23 cellular contexts compared by ENCODE assay signal in genomic region chr5:33888582-33888981, GRCh38. TPM values are rescaled to one million over a fixed set of nuclear protein-coding genes. Genes with fewer than 3 reads are reported as not detected.
A peak's percentile ranks its signal among the peaks of the same experiment; 100 is the strongest.
DNase-seq lines count a peak whose midpoint lies in the region; TF ChIP-seq lines count a peak whose summit lies in the region.
"Had no signal": no experiment of that assay in that cellular context is flagged by ENCODE, and none has a peak within 500 bp of the region (broad histone marks: within the 10 kb centered on the region; RNA-seq: fewer than 3 reads in every experiment).

No MANE protein-coding gene starts in this region.

- H3K36me3 Mint-ChIP-seq in activated naive CD4-positive, alpha-beta T cell treated with anti-CD3 and anti-CD28 coated beads for 36 hours (ENCODE audit: low read depth) = no peaks in the 10 kb centered on the region
- H3K36me3 Mint-ChIP-seq: mesothelial cell of epicardium; natural killer cell treated with Interleukin-12 subunit alpha and Interleukin-12 subunit beta and Interleukin-15 and Interleukin-18, amount 100 ng/mL, for 72 hours; stimulated activated naive B cell treated with anti-CD40 and anti-IgM and Interleukin-4, amounts not matched to agents 10 μg/mL and 1 μg/mL and 100 μg/mL, for 72 hours had no signal

- H4K20me1 ChIP-seq in PC-9 (ENCODE audit: insufficient read depth) (peaks cover 4% of the 10 kb centered on the region; the same call in 1 of the 2 replicates), fibroblast of lung (ENCODE audit: control insufficient read depth, extremely low read depth, insufficient read depth, low read length) (no peaks in the 10 kb centered on the region), osteoblast (ENCODE audit: insufficient read depth, low read length) (peaks cover 47% of the 10 kb centered on the region)

- DNase-seq in EL (peak; percentile 32), PC-9 (no peak), fibroblast of lung (ENCODE audit: low read depth in 2 of 2) (peak; percentile 60 to 83), osteoblast (ENCODE audit: insufficient read length, low spot score, missing footprints) (no peak), colonic mucosa (no peak), GM10266 (ENCODE audit: extremely low spot score) (no peak), LoVo (ENCODE audit: low spot score) (no peak)
- no peak for DNase-seq in activated naive CD4-positive, alpha-beta T cell treated with anti-CD3 and anti-CD28 coated beads for 36 hours
- DNase-seq: activated naive CD4-positive, alpha-beta T cell treated with anti-CD3 and anti-CD28 coated beads, Interleukin-2, amount 50 U/mL, for 16 hours; activated T-cell treated with anti-CD3 and anti-CD28 coated beads, Interleukin-2, amount 50 U/mL, for 48 hours; DMS79; H9; NCI-H1417; NCI-H524 treated with DMSO at 0.1 percent for 48 hours; stimulated activated CD4-positive, alpha-beta T cell treated with anti-CD3 and anti-CD28 coated beads, Interleukin-2, amount 100 ng/mL, for 24 hours; stimulated activated naive B cell treated with anti-CD40 and anti-IgM and Interleukin-4, amounts not matched to agents 10 μg/mL and 1 μg/mL and 100 μg/mL, for 72 hours; thyroid gland had no signal

- H3K4me3 Mint-ChIP-seq in activated naive CD4-positive, alpha-beta T cell treated with anti-CD3 and anti-CD28 coated beads for 36 hours = no peak overlapping the region
- H3K4me3 Mint-ChIP-seq: H9; mesothelial cell of epicardium; natural killer cell treated with Interleukin-12 subunit alpha and Interleukin-12 subunit beta and Interleukin-15 and Interleukin-18, amount 100 ng/mL, for 72 hours; stimulated activated naive B cell treated with anti-CD40 and anti-IgM and Interleukin-4, amounts not matched to agents 10 μg/mL and 1 μg/mL and 100 μg/mL, for 72 hours had no signal

- H3K27me3 Mint-ChIP-seq in activated naive CD4-positive, alpha-beta T cell treated with anti-CD3 and anti-CD28 coated beads for 36 hours (ENCODE audit: low read depth) = peaks cover 29% of the 10 kb centered on the region

- H3K4me1 ChIP-seq in PC-9 (replicated peaks; ENCODE audit: insufficient read depth) (peaks cover 58% of the 10 kb centered on the region), fibroblast of lung (ENCODE audit: control insufficient read depth, extremely low read depth, insufficient read depth, low read length) (peaks cover 11% of the 10 kb centered on the region), osteoblast (ENCODE audit: insufficient read depth, low read length) (peaks cover 38% of the 10 kb centered on the region), colonic mucosa (no peaks in the 10 kb centered on the region)
- H3K4me1 ChIP-seq: parathyroid adenoma had no signal

- H3K9me3 Mint-ChIP-seq in activated naive CD4-positive, alpha-beta T cell treated with anti-CD3 and anti-CD28 coated beads for 36 hours = no peaks in the 10 kb centered on the region
- H3K9me3 Mint-ChIP-seq: H9; mesothelial cell of epicardium; natural killer cell treated with Interleukin-12 subunit alpha and Interleukin-12 subunit beta and Interleukin-15 and Interleukin-18, amount 100 ng/mL, for 72 hours had no signal

- no peaks in the 10 kb centered on the region for H3K9me2 ChIP-seq in PC-9 (ENCODE audit: insufficient read depth)

- intact Hi-C loops in PC-9 (cut with micrococcal nuclease; ENCODE audit: unreplicated experiment) (no loop called here), colonic mucosa (cut with DNase I) (no loop called here)
- intact Hi-C loops in activated naive CD4-positive, alpha-beta T cell treated with anti-CD3 and anti-CD28 coated beads for 36 hours (cut with micrococcal nuclease) = no loop called here

- CTCF ChIA-PET in PC-9 (lab: Charles Lee) = no interaction called here
- CTCF ChIA-PET in activated naive CD4-positive, alpha-beta T cell treated with anti-CD3 and anti-CD28 coated beads for 36 hours (lab: Charles Lee) = no interaction called here

- H3K36me3 ChIP-seq in PC-9 (ENCODE audit: low read depth) = peaks cover 14% of the 10 kb centered on the region; the same call in 1 of the 2 replicates
- H3K36me3 ChIP-seq in fibroblast of lung (ENCODE audit: control insufficient read depth, insufficient read depth, low read length) = no peaks in the 10 kb centered on the region
- H3K36me3 ChIP-seq in osteoblast (ENCODE audit: insufficient read depth, low read length) = peaks cover 6% of the 10 kb centered on the region
- no peaks in the 10 kb centered on the region for H3K36me3 ChIP-seq in colonic mucosa
- H3K36me3 ChIP-seq: thyroid gland had no signal

- POLR2A ChIA-PET in PC-9 (lab: Charles Lee; ENCODE audit: unreplicated experiment) = no interaction called here

- peaks cover 3% of the 10 kb centered on the region for H3K4me1 Mint-ChIP-seq in activated naive CD4-positive, alpha-beta T cell treated with anti-CD3 and anti-CD28 coated beads for 36 hours (ENCODE audit: low read depth)

- no peak overlapping the region for H3K9ac ChIP-seq in fibroblast of lung (ENCODE audit: insufficient read depth, low read length)
- no peak overlapping the region for H3K9ac ChIP-seq in colonic mucosa (ENCODE audit: low read depth in 2 of 2, low read length in 2 of 2)
- H3K9ac ChIP-seq: parathyroid adenoma had no signal

- no peaks in the 10 kb centered on the region for H3K9me3 ChIP-seq in PC-9 (ENCODE audit: insufficient read depth, low read depth)
- H3K9me3 ChIP-seq in fibroblast of lung (ENCODE audit: control insufficient read depth, insufficient read depth, low read depth, low read length) = no peaks in the 10 kb centered on the region
- no peaks in the 10 kb centered on the region for H3K9me3 ChIP-seq in osteoblast (ENCODE audit: low read depth, low read length)
- H3K9me3 ChIP-seq in colonic mucosa = no peaks in the 10 kb centered on the region
- H3K9me3 ChIP-seq: thyroid gland had no signal

- H3K27ac Mint-ChIP-seq in activated naive CD4-positive, alpha-beta T cell treated with anti-CD3 and anti-CD28 coated beads for 36 hours = no peak overlapping the region
- H3K27ac Mint-ChIP-seq: H9; mesothelial cell of epicardium; natural killer cell treated with Interleukin-12 subunit alpha and Interleukin-12 subunit beta and Interleukin-15 and Interleukin-18, amount 100 ng/mL, for 72 hours; stimulated activated naive B cell treated with anti-CD40 and anti-IgM and Interleukin-4, amounts not matched to agents 10 μg/mL and 1 μg/mL and 100 μg/mL, for 72 hours had no signal

- peak overlapping the region; percentile 92 for H3K4me2 ChIP-seq in PC-9
- peak overlapping the region; percentile 82 for H3K4me2 ChIP-seq in fibroblast of lung (ENCODE audit: extremely low read depth, insufficient read depth, low read length)
- peak overlapping the region; percentile 95 for H3K4me2 ChIP-seq in osteoblast (ENCODE audit: insufficient read depth, low read length)

- peaks cover 26% of the 10 kb centered on the region for H3F3A ChIP-seq in PC-9 (ENCODE audit: insufficient read depth, low read depth)

- H2AFZ ChIP-seq in PC-9 = no peak overlapping the region
- H2AFZ ChIP-seq in fibroblast of lung (ENCODE audit: low read length) = no peak overlapping the region
- no peak overlapping the region for H2AFZ ChIP-seq in osteoblast (ENCODE audit: low read length)
- H2AFZ ChIP-seq: parathyroid adenoma had no signal

- no TSS peak for BruUV-seq in PC-9 (replicated peaks; lab: Mats Ljungman, UMichigan)

- peak overlapping the region; percentile 67; the same call in 1 of the 2 replicates for H3K4me3 ChIP-seq in PC-9
- peak overlapping the region; percentile 4 to 67 (median 39) for H3K4me3 ChIP-seq in fibroblast of lung (replicated peaks in 1 of 4; ENCODE audit: control extremely low read depth in 1 of 4, insufficient read depth in 1 of 4, low read depth in 3 of 4, low read length in 4 of 4)
- peak overlapping the region; percentile 5 for H3K4me3 ChIP-seq in osteoblast (ENCODE audit: insufficient read depth, low read length)
- H3K4me3 ChIP-seq in colonic mucosa = no peak overlapping the region
- H3K4me3 ChIP-seq: thyroid gland had no signal

- H3K27me3 ChIP-seq in PC-9 (ENCODE audit: insufficient read depth, low read depth) = no peaks in the 10 kb centered on the region
- H3K27me3 ChIP-seq in fibroblast of lung (ENCODE audit: control insufficient read depth, insufficient read depth, low read length) = no peaks in the 10 kb centered on the region
- no peaks in the 10 kb centered on the region for H3K27me3 ChIP-seq in osteoblast (ENCODE audit: insufficient read depth, low read length)
- no peaks in the 10 kb centered on the region for H3K27me3 ChIP-seq in colonic mucosa
- H3K27me3 ChIP-seq: thyroid gland had no signal

- TF ChIP-seq CTCF in PC-9 (conservative IDR thresholded peaks at IDR 0.05) (no peak), fibroblast of lung (conservative IDR thresholded peaks at IDR 0.05 in 1 of 2, IDR thresholded peaks at IDR 0.05 in 1 of 2; ENCODE audit: low read depth in 1 of 2, low read length in 2 of 2) (no peak), osteoblast (IDR thresholded peaks at IDR 0.05; ENCODE audit: extremely low read depth, low read depth, low read length) (no peak), colonic mucosa (IDR thresholded peaks at IDR 0.05) (no peak), GM10266 (IDR thresholded peaks at IDR 0.05; ENCODE audit: control insufficient read depth, insufficient read depth, low read depth, missing control alignments) (no peak)

- H3K79me2 ChIP-seq in PC-9 (ENCODE audit: low read depth) (peaks cover 80% of the 10 kb centered on the region), fibroblast of lung (ENCODE audit: control insufficient read depth, insufficient read depth, low read length) (peaks cover 42% of the 10 kb centered on the region), osteoblast (ENCODE audit: insufficient read depth, low read length) (peaks cover 75% of the 10 kb centered on the region)
- H3K79me2 ChIP-seq: parathyroid adenoma had no signal

- H3K27ac ChIP-seq in PC-9 (no peak overlapping the region), fibroblast of lung (ENCODE audit: insufficient read depth, low read length) (no peak overlapping the region), osteoblast (ENCODE audit: low read depth, low read length) (peak overlapping the region; percentile 5), colonic mucosa (no peak overlapping the region)
- H3K27ac ChIP-seq: parathyroid adenoma, RWPE1, thyroid gland had no signal

RNA-seq across cellular contexts. Expression of gene ADAMTS12, which starts 3.2 kb away (rescaled TPM):
- total RNA-seq in PC-9 (2021) = 71.1 and 103 TPM in 2 replicates
- 6.4 and 10.7 TPM in 2 replicates for total RNA-seq in fibroblast of lung
- polyA plus RNA-seq in fibroblast of lung = 35.9 and 44.8 TPM in 2 replicates
- 22.0 and 30.9 TPM in 2 replicates for polyA plus RNA-seq in fibroblast of lung (2012)
- 68.3 and 81.3 TPM in 2 replicates for polyA minus RNA-seq in fibroblast of lung (ENCODE audit: low replicate concordance)
- 6.9 and 8.3 TPM in 2 replicates for total RNA-seq in osteoblast
- total RNA-seq in colonic mucosa = 1 to 10 TPM in 1 of 2 donors, under 1 TPM in 1; 0.42 to 1.1 TPM
- total RNA-seq in activated naive CD4-positive, alpha-beta T cell treated with anti-CD3 and anti-CD28 coated beads for 36 hours = not detected
- total RNA-seq: MCF 10A; natural killer cell treated with Interleukin-12 subunit alpha and Interleukin-12 subunit beta and Interleukin-15 and Interleukin-18, amount 100 ng/mL, for 72 hours had no signal
- polyA plus RNA-seq: endothelial cell of umbilical vein had no signal

RNA-seq across cellular contexts. Expression of gene RXFP3, which starts 47.6 kb away (rescaled TPM):
- total RNA-seq in PC-9 (2021) (not detected in 2 replicates), fibroblast of lung (not detected in 2 replicates), osteoblast (not detected in 2 replicates), colonic mucosa (not detected)
- polyA plus RNA-seq in fibroblast of lung = not detected in 2 replicates
- polyA plus RNA-seq in fibroblast of lung (2012) = not detected in 2 replicates
- not detected in 2 replicates for polyA minus RNA-seq in fibroblast of lung (ENCODE audit: low replicate concordance)
- not detected for total RNA-seq in activated naive CD4-positive, alpha-beta T cell treated with anti-CD3 and anti-CD28 coated beads for 36 hours
- total RNA-seq: endothelial cell of umbilical vein; H9; MCF 10A; mesothelial cell of epicardium; natural killer cell treated with Interleukin-12 subunit alpha and Interleukin-12 subunit beta and Interleukin-15 and Interleukin-18, amount 100 ng/mL, for 72 hours; thyroid gland had no signal
- polyA plus RNA-seq: endothelial cell of umbilical vein had no signal

Comparison
In these comparisons a context has a peak if more than half of its experiments do, and no peak if none do; other contexts are left out.
1. DNase-seq: peak in EL (single experiment) and fibroblast of lung (2 of 2); none in PC-9 (0 of 2), osteoblast (single experiment), colonic mucosa (single experiment), activated naive CD4-positive, alpha-beta T cell treated with anti-CD3 and anti-CD28 coated beads for 36 hours (single experiment), GM10266 (single experiment) and LoVo (single experiment).
2. Peak in every context shown above with its lines, with median percentiles within 50 percentile points of each other: H3K4me2 ChIP-seq.